14 cellular contexts compared by ENCODE assay signal in genomic region chr15:85606721-85607120, GRCh38.
DNase-seq lines count a peak whose midpoint lies in the region; ATAC-seq and TF ChIP-seq lines count a peak whose summit lies in the region.
"Had no signal": no experiment of that assay in that cellular context is flagged by ENCODE, and none has a peak within 500 bp of the region (broad histone marks: within the 10 kb centered on the region; RNA-seq: fewer than 3 reads in every experiment).

No MANE protein-coding gene starts in this region.

- H3K4me3 ChIP-seq in BLaER1 treated with 17β-estradiol and CSF1 and Interleukin-3, amounts not matched to agents 10 nM and 100 nM = no peak overlapping the region
- no peak overlapping the region for H3K4me3 ChIP-seq in GM23338
- H3K4me3 ChIP-seq in fibroblast of lung (replicated peaks in 1 of 4; ENCODE audit: control extremely low read depth in 1 of 4, insufficient read depth in 1 of 4, low read depth in 3 of 4, low read length in 4 of 4) = no peak overlapping the region
- no peak overlapping the region for H3K4me3 ChIP-seq in sigmoid colon

- no peaks in the 10 kb centered on the region for H3K9me3 ChIP-seq in BLaER1 treated with 17β-estradiol and CSF1 and Interleukin-3, amounts not matched to agents 10 nM and 100 nM (replicated peaks in 1 of 11)
- H3K9me3 ChIP-seq in fibroblast of lung (ENCODE audit: control insufficient read depth, insufficient read depth, low read depth, low read length) (no peaks in the 10 kb centered on the region), sigmoid colon (no peaks in the 10 kb centered on the region)

- no peaks in the 10 kb centered on the region for H3F3A ChIP-seq in GM23338 (replicated peaks; ENCODE audit: low read depth)

- no peak overlapping the region for H3K27ac ChIP-seq in BLaER1 treated with 17β-estradiol and CSF1 and Interleukin-3, amounts not matched to agents 10 nM and 100 nM
- H3K27ac ChIP-seq in GM23338 (ENCODE audit: low read depth) (no peak overlapping the region), fibroblast of lung (ENCODE audit: insufficient read depth, low read length) (peak overlapping the region; percentile 11), sigmoid colon (peak overlapping the region in 3 of 4 donors; percentile 55 to 73 (median 60))

- no peak overlapping the region for H3K4me3 Mint-ChIP-seq in GM23338

- H3K4me2 ChIP-seq in BLaER1 treated with 17β-estradiol and CSF1 and Interleukin-3, amounts not matched to agents 10 nM and 100 nM = peak overlapping the region; percentile 30 to 58 (median 40); a peak in 21 of 22 replicates
- H3K4me2 ChIP-seq in GM23338 (no peak overlapping the region), fibroblast of lung (ENCODE audit: extremely low read depth, insufficient read depth, low read length) (no peak overlapping the region)

- no peak for TF ChIP-seq EP300 in sigmoid colon (IDR thresholded peaks at IDR 0.05)

- no peak for TF ChIP-seq POLR2A in sigmoid colon (IDR thresholded peaks at IDR 0.05)

- H4K20me1 ChIP-seq in BLaER1 treated with 17β-estradiol and CSF1 and Interleukin-3, amounts not matched to agents 10 nM and 100 nM = peaks cover 0 to 100% (median 77%) of the 10 kb centered on the region in 11 experiments; a peak in 13 of 22 replicates
- H4K20me1 ChIP-seq in GM23338 (replicated peaks; ENCODE audit: insufficient read depth) (no peaks in the 10 kb centered on the region), fibroblast of lung (ENCODE audit: control insufficient read depth, extremely low read depth, insufficient read depth, low read length) (no peaks in the 10 kb centered on the region)

- peaks cover 13 to 57% (median 27%) of the 10 kb centered on the region in 10 experiments for H3K4me1 ChIP-seq in BLaER1 treated with 17β-estradiol and CSF1 and Interleukin-3, amounts not matched to agents 10 nM and 100 nM
- H3K4me1 ChIP-seq in GM23338 (ENCODE audit: insufficient read depth) = no peaks in the 10 kb centered on the region
- H3K4me1 ChIP-seq in fibroblast of lung (ENCODE audit: control insufficient read depth, extremely low read depth, insufficient read depth, low read length) = peaks cover 10% of the 10 kb centered on the region
- H3K4me1 ChIP-seq in sigmoid colon = peaks cover 0 to 27% (median 25%) of the 10 kb centered on the region in 4 donors

- H3K79me2 ChIP-seq in GM23338 (replicated peaks; ENCODE audit: insufficient read depth) = no peaks in the 10 kb centered on the region
- no peaks in the 10 kb centered on the region for H3K79me2 ChIP-seq in fibroblast of lung (ENCODE audit: control insufficient read depth, insufficient read depth, low read length)

- peak overlapping the region; percentile 45; the same call in 1 of the 2 replicates for H3K27ac Mint-ChIP-seq in GM23338

- no peaks in the 10 kb centered on the region for H3K36me3 Mint-ChIP-seq in GM23338 (ENCODE audit: low read depth)

- no peak overlapping the region for H2AFZ ChIP-seq in GM23338
- H2AFZ ChIP-seq in fibroblast of lung (ENCODE audit: low read length) = no peak overlapping the region

- no peaks in the 10 kb centered on the region for H3K4me1 Mint-ChIP-seq in GM23338

- intact Hi-C loops in sigmoid colon (cut with DNase I) = no loop called here

- no peak overlapping the region for H3K9ac ChIP-seq in BLaER1 treated with 17β-estradiol and CSF1 and Interleukin-3, amounts not matched to agents 10 nM and 100 nM
- H3K9ac ChIP-seq in fibroblast of lung (ENCODE audit: insufficient read depth, low read length) = no peak overlapping the region

- H3K27me3 ChIP-seq in BLaER1 treated with 17β-estradiol and CSF1 and Interleukin-3, amounts not matched to agents 10 nM and 100 nM = no peaks in the 10 kb centered on the region
- H3K27me3 ChIP-seq in GM23338 (ENCODE audit: insufficient read depth) (no peaks in the 10 kb centered on the region), fibroblast of lung (ENCODE audit: control insufficient read depth, insufficient read depth, low read length) (no peaks in the 10 kb centered on the region), sigmoid colon (no peaks in the 10 kb centered on the region)

- 69 to 79% methylated on average over 2 of the region's 2 CpGs for WGBS in sigmoid colon, 2 donors

- peaks cover 23 to 88% (median 73%) of the 10 kb centered on the region in 11 experiments; a peak in 21 of 22 replicates for H3K36me3 ChIP-seq in BLaER1 treated with 17β-estradiol and CSF1 and Interleukin-3, amounts not matched to agents 10 nM and 100 nM
- H3K36me3 ChIP-seq in GM23338 (ENCODE audit: insufficient read depth) = no peaks in the 10 kb centered on the region
- H3K36me3 ChIP-seq in fibroblast of lung (ENCODE audit: control insufficient read depth, insufficient read depth, low read length) = no peaks in the 10 kb centered on the region
- peaks cover 0 to 10% (median 0%) of the 10 kb centered on the region in 4 donors for H3K36me3 ChIP-seq in sigmoid colon

- H3K27me3 Mint-ChIP-seq in GM23338 (ENCODE audit: insufficient read depth, low read depth, poor library complexity) = peaks cover 5% of the 10 kb centered on the region
- H3K27me3 Mint-ChIP-seq: effector memory CD8-positive, alpha-beta T cell had no signal

- ATAC-seq in GM23338 (no peak), HG03097 (IDR thresholded peaks at IDR 0.05; ENCODE audit: low FRiP score, unreplicated experiment) (no peak), HG03432 (IDR thresholded peaks at IDR 0.05; ENCODE audit: unreplicated experiment) (no peak)

- H3K9me2 ChIP-seq in GM23338 (ENCODE audit: insufficient read depth) = no peaks in the 10 kb centered on the region

- DNase-seq in GM23338 (ENCODE audit: low spot score) (no peak), fibroblast of lung (ENCODE audit: low read depth in 2 of 2) (no peak), sigmoid colon (no peak), NCI-H2107 (lab: John Stamatoyannopoulos, UW) (no peak), HK-2 (ENCODE audit: unreplicated experiment) (no peak)
- DNase-seq: COR-L47; effector memory CD8-positive, alpha-beta T cell; Karpas-422; NCI-H187 treated with DMSO at 0.1 percent for 48 hours; nucleus accumbens; SHP77 had no signal

- no peaks in the 10 kb centered on the region for H3K9me3 Mint-ChIP-seq in GM23338
- H3K9me3 Mint-ChIP-seq: effector memory CD8-positive, alpha-beta T cell had no signal

- TF ChIP-seq CTCF in GM23338 (conservative IDR thresholded peaks at IDR 0.05; ENCODE audit: low read depth in 2 of 2) (no peak), fibroblast of lung (conservative IDR thresholded peaks at IDR 0.05 in 1 of 2, IDR thresholded peaks at IDR 0.05 in 1 of 2; ENCODE audit: low read depth in 1 of 2, low read length in 2 of 2) (no peak), sigmoid colon (IDR thresholded peaks at IDR 0.05) (no peak)

TF ChIP-seq in GM23338, 12 proteins besides CTCF, POLR2A, EP300 and RAD21 (continues in another document):
- TF ChIP-seq JUNB (IDR thresholded peaks at IDR 0.05; ENCODE audit: unreplicated experiment) (no peak), ZNF462 (CRISPR knock-in tag; IDR thresholded peaks at IDR 0.05) (no peak)

Comparison
In these comparisons a context has a peak if more than half of its experiments do, and no peak if none do; other contexts are left out.
1. H3K27ac ChIP-seq: peak in fibroblast of lung (single experiment) and sigmoid colon (3 of 4); none in BLaER1 treated with 17β-estradiol and CSF1 and Interleukin-3, amounts not matched to agents 10 nM and 100 nM (0 of 11) and GM23338 (single experiment).
2. H3K4me2 ChIP-seq: peak in BLaER1 treated with 17β-estradiol and CSF1 and Interleukin-3, amounts not matched to agents 10 nM and 100 nM (11 of 11); none in GM23338 (single experiment) and fibroblast of lung (single experiment).